In the genomic region with DNA sequence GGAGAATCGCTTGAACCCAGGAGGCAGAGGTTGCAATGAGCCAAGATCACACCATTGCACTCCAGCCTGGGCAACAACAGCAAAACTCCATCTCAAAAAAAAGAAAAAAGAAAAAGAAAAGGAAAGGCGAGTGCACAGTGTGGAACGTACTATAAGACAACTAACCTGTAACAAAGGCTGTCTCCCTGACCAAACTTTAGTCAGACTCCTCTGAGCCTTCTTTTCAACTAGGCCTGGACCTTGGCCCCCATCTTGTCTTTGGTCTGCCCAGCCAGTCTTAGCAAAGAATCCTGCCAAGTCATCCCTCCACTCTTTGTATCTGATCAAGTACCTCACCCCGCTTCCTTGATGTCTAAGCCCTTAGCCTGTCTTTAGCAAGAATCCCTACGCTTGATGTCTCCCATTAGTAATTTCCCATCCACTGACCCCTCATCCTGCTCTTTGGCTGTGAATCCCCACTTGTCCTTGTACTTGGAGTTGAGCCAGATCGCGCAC, we compare ENCODE assay signal across 1 cellular context.
TF ChIP-seq lines count a peak whose summit lies in the region.

No MANE protein-coding gene starts in this region.

TF ChIP-seq in K562, 482 proteins besides CTCF, POLR2A, EP300 and RAD21 (continued from another document and continues in another):
- TF ChIP-seq, protein P1, sequence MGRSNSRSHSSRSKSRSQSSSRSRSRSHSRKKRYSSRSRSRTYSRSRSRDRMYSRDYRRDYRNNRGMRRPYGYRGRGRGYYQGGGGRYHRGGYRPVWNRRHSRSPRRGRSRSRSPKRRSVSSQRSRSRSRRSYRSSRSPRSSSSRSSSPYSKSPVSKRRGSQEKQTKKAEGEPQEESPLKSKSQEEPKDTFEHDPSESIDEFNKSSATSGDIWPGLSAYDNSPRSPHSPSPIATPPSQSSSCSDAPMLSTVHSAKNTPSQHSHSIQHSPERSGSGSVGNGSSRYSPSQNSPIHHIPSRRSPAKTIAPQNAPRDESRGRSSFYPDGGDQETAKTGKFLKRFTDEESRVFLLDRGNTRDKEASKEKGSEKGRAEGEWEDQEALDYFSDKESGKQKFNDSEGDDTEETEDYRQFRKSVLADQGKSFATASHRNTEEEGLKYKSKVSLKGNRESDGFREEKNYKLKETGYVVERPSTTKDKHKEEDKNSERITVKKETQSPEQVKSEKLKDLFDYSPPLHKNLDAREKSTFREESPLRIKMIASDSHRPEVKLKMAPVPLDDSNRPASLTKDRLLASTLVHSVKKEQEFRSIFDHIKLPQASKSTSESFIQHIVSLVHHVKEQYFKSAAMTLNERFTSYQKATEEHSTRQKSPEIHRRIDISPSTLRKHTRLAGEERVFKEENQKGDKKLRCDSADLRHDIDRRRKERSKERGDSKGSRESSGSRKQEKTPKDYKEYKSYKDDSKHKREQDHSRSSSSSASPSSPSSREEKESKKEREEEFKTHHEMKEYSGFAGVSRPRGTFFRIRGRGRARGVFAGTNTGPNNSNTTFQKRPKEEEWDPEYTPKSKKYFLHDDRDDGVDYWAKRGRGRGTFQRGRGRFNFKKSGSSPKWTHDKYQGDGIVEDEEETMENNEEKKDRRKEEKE (IDR thresholded peaks at IDR 0.05; ENCODE audit: borderline replicate concordance in 1 of 2, control insufficient read depth in 1 of 2, low read depth in 2 of 2, low read length in 1 of 2): 0 out of 4 replicates have a peak, but pooled peaks of 1 of the 2 experiments have one; percentile 46
- TF ChIP-seq ZNF79 (CRISPR knock-in tag; IDR thresholded peaks at IDR 0.05; ENCODE audit: low read depth) (no peak), RHOXF2B (CRISPR knock-in tag; conservative IDR thresholded peaks at IDR 0.05) (no peak), NFIX (CRISPR knock-in tag; IDR thresholded peaks at IDR 0.05; ENCODE audit: low read depth) (no peak), NR2C1 (IDR thresholded peaks at IDR 0.05) (no peak), NR2C1 (tag; IDR thresholded peaks at IDR 0.05) (peak; percentile 50; the same call in 1 of the 2 replicates), ELF2 (CRISPR knock-in tag; IDR thresholded peaks at IDR 0.05) (0 out of 2 replicates have a peak, but pooled peaks have one; percentile 25), NEUROD1 (IDR thresholded peaks at IDR 0.05; ENCODE audit: borderline replicate concordance, low read depth, low read length, partially characterized antibody) (peak; percentile 77), SP1 (CRISPR knock-in tag; IDR thresholded peaks at IDR 0.05) (no peak), KDM1A (IDR thresholded peaks at IDR 0.05) (peak; percentile 53 to 65; a peak in 2 of 4 replicates), ZNF24 (IDR thresholded peaks at IDR 0.05) (no peak), CTBP1 (IDR thresholded peaks at IDR 0.05; ENCODE audit: borderline replicate concordance) (peak; percentile 43; the same call in 1 of the 2 replicates), ZNF282 (CRISPR knock-in tag; IDR thresholded peaks at IDR 0.05) (no peak), SMAD4 (CRISPR knock-in tag; conservative IDR thresholded peaks at IDR 0.05) (peak; percentile 45), TRIM24 (IDR thresholded peaks at IDR 0.05) (peak in 1 of 2 experiments; percentile 77; a peak in 2 of 4 replicates), ZNF140 (CRISPR knock-in tag; IDR thresholded peaks at IDR 0.05) (no peak), DMBX1 (CRISPR knock-in tag; IDR thresholded peaks at IDR 0.05; ENCODE audit: borderline replicate concordance) (peak; percentile 78), LEF1 (IDR thresholded peaks at IDR 0.05) (peak; percentile 36; the same call in 1 of the 2 replicates), CBFB (CRISPR knock-in tag; IDR thresholded peaks at IDR 0.05) (no peak), PTRF (tag; IDR thresholded peaks at IDR 0.05) (peak; percentile 57), ZNF384 (IDR thresholded peaks at IDR 0.05; ENCODE audit: low read depth, low read length) (peak; percentile 21; the same call in 1 of the 2 replicates), KLF1 (tag; IDR thresholded peaks at IDR 0.05) (no peak), TEAD4 (IDR thresholded peaks at IDR 0.05; ENCODE audit: low read length) (peak; percentile 11; the same call in 1 of the 2 replicates), TEAD4 (CRISPR knock-in tag; IDR thresholded peaks at IDR 0.05; ENCODE audit: borderline replicate concordance) (no peak), KAT7 (CRISPR knock-in tag; IDR thresholded peaks at IDR 0.05; ENCODE audit: borderline replicate concordance) (0 out of 2 replicates have a peak, but pooled peaks have one; percentile 15), ZFX (CRISPR knock-in tag; IDR thresholded peaks at IDR 0.05) (0 out of 2 replicates have a peak, but pooled peaks have one; percentile 32), LARP7 (IDR thresholded peaks at IDR 0.05) (0 out of 2 replicates have a peak, but pooled peaks have one; percentile 50), ASH1L (IDR thresholded peaks at IDR 0.05; ENCODE audit: borderline replicate concordance, low read depth, partially characterized antibody) (no peak), POLR3A (IDR thresholded peaks at IDR 0.05; ENCODE audit: borderline replicate concordance, extremely low read depth, insufficient read depth, insufficient read length) (no peak), TAL1 (IDR thresholded peaks at IDR 0.05) (0 out of 2 replicates have a peak, but pooled peaks have one; percentile 4), MAFF (IDR thresholded peaks at IDR 0.05; ENCODE audit: low read length) (peak; percentile 92), ARID1B (IDR thresholded peaks at IDR 0.05) (peak; percentile 77), RCOR1 (IDR thresholded peaks at IDR 0.05; ENCODE audit: borderline replicate concordance in 1 of 2, low read depth in 2 of 2, low read length in 2 of 2) (peak in 1 of 2 experiments; percentile 76; a peak in 1 of 4 replicates)
- TF ChIP-seq, protein P2, sequence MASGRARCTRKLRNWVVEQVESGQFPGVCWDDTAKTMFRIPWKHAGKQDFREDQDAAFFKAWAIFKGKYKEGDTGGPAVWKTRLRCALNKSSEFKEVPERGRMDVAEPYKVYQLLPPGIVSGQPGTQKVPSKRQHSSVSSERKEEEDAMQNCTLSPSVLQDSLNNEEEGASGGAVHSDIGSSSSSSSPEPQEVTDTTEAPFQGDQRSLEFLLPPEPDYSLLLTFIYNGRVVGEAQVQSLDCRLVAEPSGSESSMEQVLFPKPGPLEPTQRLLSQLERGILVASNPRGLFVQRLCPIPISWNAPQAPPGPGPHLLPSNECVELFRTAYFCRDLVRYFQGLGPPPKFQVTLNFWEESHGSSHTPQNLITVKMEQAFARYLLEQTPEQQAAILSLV (tag; IDR thresholded peaks at IDR 0.05): 0 out of 2 replicates have a peak, but pooled peaks have one; percentile 55
- TF ChIP-seq, protein P3, sequence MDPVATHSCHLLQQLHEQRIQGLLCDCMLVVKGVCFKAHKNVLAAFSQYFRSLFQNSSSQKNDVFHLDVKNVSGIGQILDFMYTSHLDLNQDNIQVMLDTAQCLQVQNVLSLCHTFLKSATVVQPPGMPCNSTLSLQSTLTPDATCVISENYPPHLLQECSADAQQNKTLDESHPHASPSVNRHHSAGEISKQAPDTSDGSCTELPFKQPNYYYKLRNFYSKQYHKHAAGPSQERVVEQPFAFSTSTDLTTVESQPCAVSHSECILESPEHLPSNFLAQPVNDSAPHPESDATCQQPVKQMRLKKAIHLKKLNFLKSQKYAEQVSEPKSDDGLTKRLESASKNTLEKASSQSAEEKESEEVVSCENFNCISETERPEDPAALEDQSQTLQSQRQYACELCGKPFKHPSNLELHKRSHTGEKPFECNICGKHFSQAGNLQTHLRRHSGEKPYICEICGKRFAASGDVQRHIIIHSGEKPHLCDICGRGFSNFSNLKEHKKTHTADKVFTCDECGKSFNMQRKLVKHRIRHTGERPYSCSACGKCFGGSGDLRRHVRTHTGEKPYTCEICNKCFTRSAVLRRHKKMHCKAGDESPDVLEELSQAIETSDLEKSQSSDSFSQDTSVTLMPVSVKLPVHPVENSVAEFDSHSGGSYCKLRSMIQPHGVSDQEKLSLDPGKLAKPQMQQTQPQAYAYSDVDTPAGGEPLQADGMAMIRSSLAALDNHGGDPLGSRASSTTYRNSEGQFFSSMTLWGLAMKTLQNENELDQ (CRISPR knock-in tag; IDR thresholded peaks at IDR 0.05; ENCODE audit: borderline replicate concordance): no peak
- TF ChIP-seq, protein P4, sequence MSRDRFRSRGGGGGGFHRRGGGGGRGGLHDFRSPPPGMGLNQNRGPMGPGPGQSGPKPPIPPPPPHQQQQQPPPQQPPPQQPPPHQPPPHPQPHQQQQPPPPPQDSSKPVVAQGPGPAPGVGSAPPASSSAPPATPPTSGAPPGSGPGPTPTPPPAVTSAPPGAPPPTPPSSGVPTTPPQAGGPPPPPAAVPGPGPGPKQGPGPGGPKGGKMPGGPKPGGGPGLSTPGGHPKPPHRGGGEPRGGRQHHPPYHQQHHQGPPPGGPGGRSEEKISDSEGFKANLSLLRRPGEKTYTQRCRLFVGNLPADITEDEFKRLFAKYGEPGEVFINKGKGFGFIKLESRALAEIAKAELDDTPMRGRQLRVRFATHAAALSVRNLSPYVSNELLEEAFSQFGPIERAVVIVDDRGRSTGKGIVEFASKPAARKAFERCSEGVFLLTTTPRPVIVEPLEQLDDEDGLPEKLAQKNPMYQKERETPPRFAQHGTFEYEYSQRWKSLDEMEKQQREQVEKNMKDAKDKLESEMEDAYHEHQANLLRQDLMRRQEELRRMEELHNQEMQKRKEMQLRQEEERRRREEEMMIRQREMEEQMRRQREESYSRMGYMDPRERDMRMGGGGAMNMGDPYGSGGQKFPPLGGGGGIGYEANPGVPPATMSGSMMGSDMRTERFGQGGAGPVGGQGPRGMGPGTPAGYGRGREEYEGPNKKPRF (IDR thresholded peaks at IDR 0.05; ENCODE audit: low read depth, low read length): no peak
- TF ChIP-seq, protein P5, sequence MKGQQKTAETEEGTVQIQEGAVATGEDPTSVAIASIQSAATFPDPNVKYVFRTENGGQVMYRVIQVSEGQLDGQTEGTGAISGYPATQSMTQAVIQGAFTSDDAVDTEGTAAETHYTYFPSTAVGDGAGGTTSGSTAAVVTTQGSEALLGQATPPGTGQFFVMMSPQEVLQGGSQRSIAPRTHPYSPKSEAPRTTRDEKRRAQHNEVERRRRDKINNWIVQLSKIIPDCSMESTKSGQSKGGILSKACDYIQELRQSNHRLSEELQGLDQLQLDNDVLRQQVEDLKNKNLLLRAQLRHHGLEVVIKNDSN (CRISPR knock-in tag; IDR thresholded peaks at IDR 0.05): 0 out of 2 replicates have a peak, but pooled peaks have one; percentile 16
- TF ChIP-seq, protein P6, sequence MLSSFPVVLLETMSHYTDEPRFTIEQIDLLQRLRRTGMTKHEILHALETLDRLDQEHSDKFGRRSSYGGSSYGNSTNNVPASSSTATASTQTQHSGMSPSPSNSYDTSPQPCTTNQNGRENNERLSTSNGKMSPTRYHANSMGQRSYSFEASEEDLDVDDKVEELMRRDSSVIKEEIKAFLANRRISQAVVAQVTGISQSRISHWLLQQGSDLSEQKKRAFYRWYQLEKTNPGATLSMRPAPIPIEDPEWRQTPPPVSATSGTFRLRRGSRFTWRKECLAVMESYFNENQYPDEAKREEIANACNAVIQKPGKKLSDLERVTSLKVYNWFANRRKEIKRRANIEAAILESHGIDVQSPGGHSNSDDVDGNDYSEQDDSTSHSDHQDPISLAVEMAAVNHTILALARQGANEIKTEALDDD (IDR thresholded peaks at IDR 0.05): peak; percentile 24; the same call in 1 of the 2 replicates
- TF ChIP-seq, protein P7, sequence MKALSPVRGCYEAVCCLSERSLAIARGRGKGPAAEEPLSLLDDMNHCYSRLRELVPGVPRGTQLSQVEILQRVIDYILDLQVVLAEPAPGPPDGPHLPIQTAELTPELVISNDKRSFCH (CRISPR knock-in tag; IDR thresholded peaks at IDR 0.05): no peak
- TF ChIP-seq, protein P7 (tag; IDR thresholded peaks at IDR 0.05): peak; percentile 62; the same call in 1 of the 2 replicates
- TF ChIP-seq, protein P8, sequence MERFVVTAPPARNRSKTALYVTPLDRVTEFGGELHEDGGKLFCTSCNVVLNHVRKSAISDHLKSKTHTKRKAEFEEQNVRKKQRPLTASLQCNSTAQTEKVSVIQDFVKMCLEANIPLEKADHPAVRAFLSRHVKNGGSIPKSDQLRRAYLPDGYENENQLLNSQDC (CRISPR knock-in tag; IDR thresholded peaks at IDR 0.05): no peak
- TF ChIP-seq, protein P9, sequence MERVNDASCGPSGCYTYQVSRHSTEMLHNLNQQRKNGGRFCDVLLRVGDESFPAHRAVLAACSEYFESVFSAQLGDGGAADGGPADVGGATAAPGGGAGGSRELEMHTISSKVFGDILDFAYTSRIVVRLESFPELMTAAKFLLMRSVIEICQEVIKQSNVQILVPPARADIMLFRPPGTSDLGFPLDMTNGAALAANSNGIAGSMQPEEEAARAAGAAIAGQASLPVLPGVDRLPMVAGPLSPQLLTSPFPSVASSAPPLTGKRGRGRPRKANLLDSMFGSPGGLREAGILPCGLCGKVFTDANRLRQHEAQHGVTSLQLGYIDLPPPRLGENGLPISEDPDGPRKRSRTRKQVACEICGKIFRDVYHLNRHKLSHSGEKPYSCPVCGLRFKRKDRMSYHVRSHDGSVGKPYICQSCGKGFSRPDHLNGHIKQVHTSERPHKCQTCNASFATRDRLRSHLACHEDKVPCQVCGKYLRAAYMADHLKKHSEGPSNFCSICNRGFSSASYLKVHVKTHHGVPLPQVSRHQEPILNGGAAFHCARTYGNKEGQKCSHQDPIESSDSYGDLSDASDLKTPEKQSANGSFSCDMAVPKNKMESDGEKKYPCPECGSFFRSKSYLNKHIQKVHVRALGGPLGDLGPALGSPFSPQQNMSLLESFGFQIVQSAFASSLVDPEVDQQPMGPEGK (CRISPR knock-in tag; IDR thresholded peaks at IDR 0.05; ENCODE audit: borderline replicate concordance): no peak
- TF ChIP-seq, protein P10, sequence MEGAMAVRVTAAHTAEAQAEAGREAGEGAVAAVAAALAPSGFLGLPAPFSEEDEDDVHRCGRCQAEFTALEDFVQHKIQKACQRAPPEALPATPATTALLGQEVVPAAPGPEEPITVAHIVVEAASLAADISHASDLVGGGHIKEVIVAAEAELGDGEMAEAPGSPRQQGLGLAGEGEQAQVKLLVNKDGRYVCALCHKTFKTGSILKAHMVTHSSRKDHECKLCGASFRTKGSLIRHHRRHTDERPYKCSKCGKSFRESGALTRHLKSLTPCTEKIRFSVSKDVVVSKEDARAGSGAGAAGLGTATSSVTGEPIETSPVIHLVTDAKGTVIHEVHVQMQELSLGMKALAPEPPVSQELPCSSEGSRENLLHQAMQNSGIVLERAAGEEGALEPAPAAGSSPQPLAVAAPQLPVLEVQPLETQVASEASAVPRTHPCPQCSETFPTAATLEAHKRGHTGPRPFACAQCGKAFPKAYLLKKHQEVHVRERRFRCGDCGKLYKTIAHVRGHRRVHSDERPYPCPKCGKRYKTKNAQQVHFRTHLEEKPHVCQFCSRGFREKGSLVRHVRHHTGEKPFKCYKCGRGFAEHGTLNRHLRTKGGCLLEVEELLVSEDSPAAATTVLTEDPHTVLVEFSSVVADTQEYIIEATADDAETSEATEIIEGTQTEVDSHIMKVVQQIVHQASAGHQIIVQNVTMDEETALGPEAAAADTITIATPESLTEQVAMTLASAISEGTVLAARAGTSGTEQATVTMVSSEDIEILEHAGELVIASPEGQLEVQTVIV (CRISPR knock-in tag; IDR thresholded peaks at IDR 0.05; ENCODE audit: borderline replicate concordance): no peak
